ENCODE assay signal across 12 cellular contexts in the genomic region with DNA sequence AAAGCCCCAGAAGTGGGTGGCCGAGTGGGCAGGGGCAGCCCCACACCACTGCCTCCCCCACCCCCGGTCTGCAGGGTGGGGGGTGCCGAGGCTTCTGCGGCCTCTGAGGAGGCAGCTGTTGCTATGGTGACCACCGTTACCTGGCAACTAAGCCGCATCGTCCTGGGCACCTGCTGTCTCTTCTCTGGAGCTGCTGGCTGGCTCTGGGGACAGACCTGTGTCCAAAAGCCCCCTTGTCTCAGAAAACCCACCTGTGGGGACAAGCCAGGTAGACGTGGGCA.
DNase-seq lines count a peak whose midpoint lies in the region; ATAC-seq and TF ChIP-seq lines count a peak whose summit lies in the region.
"Had no signal": no experiment of that assay in that cellular context is flagged by ENCODE, and none has a peak within 500 bp of the region (broad histone marks: within the 10 kb centered on the region; RNA-seq: fewer than 3 reads in every experiment).

No MANE protein-coding gene starts in this region.

- H3K27me3 ChIP-seq in testis = no peaks in the 10 kb centered on the region
- H3K27me3 ChIP-seq: MG63 had no signal

- H3K27me3 Mint-ChIP-seq in activated naive CD4-positive, alpha-beta T cell treated with anti-CD3 and anti-CD28 coated beads for 36 hours (ENCODE audit: low read depth) = no peaks in the 10 kb centered on the region
- H3K27me3 Mint-ChIP-seq in activated T-helper 1 cell treated with anti-CD3 and anti-CD28 coated beads, Interleukin-12 subunit alpha, Interleukin-12 subunit beta, Interleukin-2, Interleukin-4 antibody, amounts not matched to agents 30 ng/mL and 10 ng/mL and 1 ng/mL, durations not matched to agents 14 hours and 24 hours and 36 hours (ENCODE audit: insufficient read depth) = peaks cover 2% of the 10 kb centered on the region

- DNase-seq in activated naive CD4-positive, alpha-beta T cell treated with anti-CD3 and anti-CD28 coated beads for 36 hours = peak; percentile 31
- DNase-seq in activated naive CD4-positive, alpha-beta T cell treated with anti-CD3 and anti-CD28 coated beads, Interleukin-2, amount 50 U/mL, for 16 hours = no peak
- DNase-seq in NCI-H2171 treated with DMSO at 0.1 percent for 48 hours (lab: John Stamatoyannopoulos, UW) (peak; percentile 69), testis (peak; percentile 61), left ventricle myocardium superior (no peak)
- DNase-seq in activated T-helper 1 cell treated with anti-CD3 and anti-CD28 coated beads, Interleukin-12 subunit alpha, Interleukin-12 subunit beta, Interleukin-2, Interleukin-4 antibody, amounts not matched to agents 30 ng/mL and 10 ng/mL and 1 ng/mL, durations not matched to agents 14 hours and 24 hours and 36 hours (ENCODE audit: low spot score) = peak; percentile 14
- DNase-seq: MG63, midbrain had no signal

- no peaks in the 10 kb centered on the region for H3K4me1 ChIP-seq in testis

- no peak for TF ChIP-seq POLR2A in testis (IDR thresholded peaks at IDR 0.05)

- H3K36me3 ChIP-seq in testis (ENCODE audit: low read depth, missing control alignments) = no peaks in the 10 kb centered on the region
- H3K36me3 ChIP-seq: BLaER1 treated with 17β-estradiol and CSF1 and Interleukin-3, amounts not matched to agents 10 nM and 100 nM; heart left ventricle; MG63 had no signal

- H3K4me3 ChIP-seq in testis = no peak overlapping the region
- H3K4me3 ChIP-seq: BLaER1 treated with 17β-estradiol and CSF1 and Interleukin-3, amounts not matched to agents 10 nM and 100 nM; heart left ventricle; MG63 had no signal

- intact Hi-C loops in activated naive CD4-positive, alpha-beta T cell treated with anti-CD3 and anti-CD28 coated beads for 36 hours (cut with micrococcal nuclease) = loop anchor here (5.0 to 10.0 kb wide), 2 partner anchors 287 to 440 kb away; a partner anchor contains a TSS
- intact Hi-C loops in activated T-helper 1 cell treated with anti-CD3 and anti-CD28 coated beads, Interleukin-12 subunit alpha, Interleukin-12 subunit beta, Interleukin-2, Interleukin-4 antibody, amounts not matched to agents 30 ng/mL and 10 ng/mL and 1 ng/mL, durations not matched to agents 14 hours and 24 hours and 36 hours (cut with micrococcal nuclease) = loop anchor here (10.0 kb wide), 1 partner anchor 427 kb away; no protein-coding TSS in a partner anchor
- intact Hi-C loops in testis (cut with DNase I; ENCODE audit: low total_unique reads) (no loop called here), left ventricle myocardium superior (cut with micrococcal nuclease) (loop anchor here (10.0 kb wide), 1 partner anchor 627 kb away; no protein-coding TSS in a partner anchor)

- CTCF ChIA-PET in activated naive CD4-positive, alpha-beta T cell treated with anti-CD3 and anti-CD28 coated beads for 36 hours (lab: Charles Lee) = no interaction called here

- no peaks in the 10 kb centered on the region for H3K9me3 Mint-ChIP-seq in activated naive CD4-positive, alpha-beta T cell treated with anti-CD3 and anti-CD28 coated beads for 36 hours
- H3K9me3 Mint-ChIP-seq in activated T-helper 1 cell treated with anti-CD3 and anti-CD28 coated beads, Interleukin-12 subunit alpha, Interleukin-12 subunit beta, Interleukin-2, Interleukin-4 antibody, amounts not matched to agents 30 ng/mL and 10 ng/mL and 1 ng/mL, durations not matched to agents 14 hours and 24 hours and 36 hours = no peaks in the 10 kb centered on the region

- TF ChIP-seq CTCF in testis (IDR thresholded peaks at IDR 0.05) = no peak

- H3K4me3 Mint-ChIP-seq in activated naive CD4-positive, alpha-beta T cell treated with anti-CD3 and anti-CD28 coated beads for 36 hours = no peak overlapping the region
- no peak overlapping the region for H3K4me3 Mint-ChIP-seq in activated T-helper 1 cell treated with anti-CD3 and anti-CD28 coated beads, Interleukin-12 subunit alpha, Interleukin-12 subunit beta, Interleukin-2, Interleukin-4 antibody, amounts not matched to agents 30 ng/mL and 10 ng/mL and 1 ng/mL, durations not matched to agents 14 hours and 24 hours and 36 hours

- WGBS in testis, 2 donors = 40 to 55% methylated on average over 4 to 5 of the region's 8 CpGs

- H3K27ac Mint-ChIP-seq in activated naive CD4-positive, alpha-beta T cell treated with anti-CD3 and anti-CD28 coated beads for 36 hours = no peak overlapping the region
- no peak overlapping the region for H3K27ac Mint-ChIP-seq in activated T-helper 1 cell treated with anti-CD3 and anti-CD28 coated beads, Interleukin-12 subunit alpha, Interleukin-12 subunit beta, Interleukin-2, Interleukin-4 antibody, amounts not matched to agents 30 ng/mL and 10 ng/mL and 1 ng/mL, durations not matched to agents 14 hours and 24 hours and 36 hours

- no peaks in the 10 kb centered on the region for H3K9me3 ChIP-seq in testis
- H3K9me3 ChIP-seq: BLaER1 treated with 17β-estradiol and CSF1 and Interleukin-3, amounts not matched to agents 10 nM and 100 nM; heart left ventricle; MG63 had no signal

- no peaks in the 10 kb centered on the region for H3K36me3 Mint-ChIP-seq in activated naive CD4-positive, alpha-beta T cell treated with anti-CD3 and anti-CD28 coated beads for 36 hours (ENCODE audit: low read depth)
- H3K36me3 Mint-ChIP-seq in activated T-helper 1 cell treated with anti-CD3 and anti-CD28 coated beads, Interleukin-12 subunit alpha, Interleukin-12 subunit beta, Interleukin-2, Interleukin-4 antibody, amounts not matched to agents 30 ng/mL and 10 ng/mL and 1 ng/mL, durations not matched to agents 14 hours and 24 hours and 36 hours (ENCODE audit: low read depth) = no peaks in the 10 kb centered on the region

- no peak for ATAC-seq in left ventricle myocardium superior
- ATAC-seq in HG03469 (IDR thresholded peaks at IDR 0.05; ENCODE audit: unreplicated experiment) = no peak
- no peak for ATAC-seq in GM21447 (IDR thresholded peaks at IDR 0.05; ENCODE audit: unreplicated experiment)
- ATAC-seq: heart left ventricle had no signal

- no peak overlapping the region for H3K27ac ChIP-seq in testis
- H3K27ac ChIP-seq: heart left ventricle had no signal

- H3K4me1 Mint-ChIP-seq in activated naive CD4-positive, alpha-beta T cell treated with anti-CD3 and anti-CD28 coated beads for 36 hours (ENCODE audit: low read depth) = peaks cover 8% of the 10 kb centered on the region
- peaks cover 6% of the 10 kb centered on the region for H3K4me1 Mint-ChIP-seq in activated T-helper 1 cell treated with anti-CD3 and anti-CD28 coated beads, Interleukin-12 subunit alpha, Interleukin-12 subunit beta, Interleukin-2, Interleukin-4 antibody, amounts not matched to agents 30 ng/mL and 10 ng/mL and 1 ng/mL, durations not matched to agents 14 hours and 24 hours and 36 hours (ENCODE audit: low read depth)

Comparison
In these comparisons a context has a peak if more than half of its experiments do, and no peak if none do; other contexts are left out.
1. DNase-seq: peak in activated naive CD4-positive, alpha-beta T cell treated with anti-CD3 and anti-CD28 coated beads for 36 hours (single experiment), NCI-H2171 treated with DMSO at 0.1 percent for 48 hours (single experiment), activated T-helper 1 cell treated with anti-CD3 and anti-CD28 coated beads, Interleukin-12 subunit alpha, Interleukin-12 subunit beta, Interleukin-2, Interleukin-4 antibody, amounts not matched to agents 30 ng/mL and 10 ng/mL and 1 ng/mL, durations not matched to agents 14 hours and 24 hours and 36 hours (single experiment) and testis (single experiment); none in activated naive CD4-positive, alpha-beta T cell treated with anti-CD3 and anti-CD28 coated beads, Interleukin-2, amount 50 U/mL, for 16 hours (single experiment) and left ventricle myocardium superior (single experiment).